10 cellular contexts compared by ENCODE assay signal in genomic region chr3:13277860-13278531, GRCh38.
A peak's percentile ranks its signal among the peaks of the same experiment; 100 is the strongest.
DNase-seq lines count a peak whose midpoint lies in the region; TF ChIP-seq lines count a peak whose summit lies in the region.
"Had no signal": no experiment of that assay in that cellular context is flagged by ENCODE, and none has a peak within 500 bp of the region (broad histone marks: within the 10 kb centered on the region; RNA-seq: fewer than 3 reads in every experiment).

No MANE protein-coding gene starts in this region.

- intact Hi-C loops in sigmoid colon (cut with DNase I), result no loop called here
- intact Hi-C loops in lower leg skin (cut with DNase I; ENCODE audit: low total_unique reads), result no loop called here

- in situ Hi-C loops in KBM-7 (cut with MboI; ENCODE audit: low pct_unique_long_range_greater_than_20kb, low sequenced_read_pairs), result no loop called here

- TF ChIP-seq EP300 in sigmoid colon (IDR thresholded peaks at IDR 0.05), result no peak

- peaks cover 0 to 9% (median 8%) of the 10 kb centered on the region in 4 donors for H3K4me1 ChIP-seq in sigmoid colon
- H3K4me1 ChIP-seq: foreskin keratinocyte had no signal

- DNase-seq in EL (peak; percentile 17), M059J (ENCODE audit: low read depth) (peak; percentile 52), epithelial cell of prostate (ENCODE audit: low read depth, low spot score) (peak; percentile 2), sigmoid colon (peak; percentile 58), GM20000 (ENCODE audit: low spot score) (no peak), lower leg skin (ENCODE audit: low spot score in 2 of 2) (no peak), KBM-7 (no peak)
- DNase-seq: activated CD4-positive, alpha-beta T cell treated with anti-CD3 and anti-CD28 coated beads, Interleukin-2, amount 10 ng/mL, durations not matched to agents 24 days and 14 days; foreskin keratinocyte; stimulated activated CD4-positive, alpha-beta T cell treated with anti-CD3 and anti-CD28 coated beads, Interleukin-4, amount 100 ng/mL, for 4 hours had no signal

- H3K9me3 ChIP-seq in sigmoid colon, result no peaks in the 10 kb centered on the region

- WGBS in sigmoid colon, 2 donors, result 50 to 70% methylated on average over 17 of the region's 17 CpGs
- WGBS in lower leg skin, 2 donors, result 52 to 64% methylated on average over 17 of the region's 17 CpGs

- peaks cover 7 to 29% (median 12%) of the 10 kb centered on the region in 3 donors for H3K27me3 ChIP-seq in sigmoid colon

- H3K27ac ChIP-seq in epithelial cell of prostate (no peak overlapping the region), sigmoid colon (peak overlapping the region; percentile 37 to 69 (median 47))
- H3K27ac ChIP-seq: foreskin keratinocyte had no signal

- H3K4me3 ChIP-seq in sigmoid colon (no peak overlapping the region), lower leg skin (ENCODE audit: low read depth, poor library complexity, severe bottlenecking) (no peak overlapping the region)

- TF ChIP-seq POLR2A in sigmoid colon (IDR thresholded peaks at IDR 0.05) (no peak), lower leg skin (IDR thresholded peaks at IDR 0.05) (no peak)

- TF ChIP-seq CTCF in sigmoid colon (IDR thresholded peaks at IDR 0.05), result no peak
- no peak for TF ChIP-seq CTCF in GM20000 (IDR thresholded peaks at IDR 0.05; ENCODE audit: extremely low read depth, missing control alignments)
- no peak for TF ChIP-seq CTCF in lower leg skin (IDR thresholded peaks at IDR 0.05)

- H3K36me3 ChIP-seq in sigmoid colon, result no peaks in the 10 kb centered on the region

Comparison
In these comparisons a context has a peak if more than half of its experiments do, and no peak if none do; other contexts are left out.
1. DNase-seq: peak in EL (single experiment), M059J (single experiment), epithelial cell of prostate (single experiment) and sigmoid colon (single experiment); none in GM20000 (single experiment), lower leg skin (0 of 2) and KBM-7 (single experiment).